In genomic region chr19:49488863-49489537, GRCh38 we compare ENCODE assay signal across 8 cellular contexts. TPM values are rescaled to one million over a fixed set of nuclear protein-coding genes. Genes with fewer than 3 reads are reported as not detected.
DNase-seq lines count a peak whose midpoint lies in the region; ATAC-seq and TF ChIP-seq lines count a peak whose summit lies in the region.

No MANE protein-coding gene starts in this region.

- POLR2A ChIA-PET in A673 (lab: Charles Lee; ENCODE audit: low non-redundant PET) (no interaction called here), IMR-90 (lab: Charles Lee; ENCODE audit: unreplicated experiment) (interaction anchor here (0.6 kb wide), 1 partner anchor 105 kb away, joined by 4 read pairs; no protein-coding TSS in a partner anchor), HEK293T (lab: Yijun Ruan, JAX) (interaction anchor here (1.0 to 1.9 kb wide), 4 partner anchors 10 to 151 kb away, joined by 3 to 15 read pairs (median 4); partner anchors contain the start of genes PIH1D1 and RRAS)

- H2BK5ac ChIP-seq in IMR-90 (ENCODE audit: low read depth, low read length, poor library complexity, severe bottlenecking): peak overlapping the region; percentile 86

- H2BK15ac ChIP-seq in IMR-90 (ENCODE audit: low read depth, low read length): no peak overlapping the region

- in situ Hi-C loops in IMR-90 (cut with MboI; ENCODE audit: low sequenced_read_pairs): no loop called here
- in situ Hi-C loops in mammary epithelial cell (cut with MboI; ENCODE audit: low sequenced_read_pairs in 2 of 2): no loop called here

- intact Hi-C loops in A673 (cut with micrococcal nuclease; ENCODE audit: unreplicated experiment) (no loop called here), IMR-90 (cut with micrococcal nuclease) (no loop called here), mammary epithelial cell (cut with micrococcal nuclease) (no loop called here), mucosa of descending colon (cut with DNase I, micrococcal nuclease) (no loop called here)

- no peak overlapping the region for H4K5ac ChIP-seq in IMR-90 (ENCODE audit: low read depth, low read length)

- no peak overlapping the region for H4K91ac ChIP-seq in IMR-90 (ENCODE audit: insufficient read depth, low read depth, low read length)

- dilution Hi-C loops in IMR-90 (cut with HindIII; ENCODE audit: low sequenced_read_pairs, unreplicated experiment): no loop called here
- dilution Hi-C loops in mammary epithelial cell (cut with HindIII; ENCODE audit: low sequenced_read_pairs): no loop called here

- CTCF ChIA-PET in A673 (lab: Charles Lee): no interaction called here
- CTCF ChIA-PET in IMR-90 (lab: Yijun Ruan, JAX): interaction anchor here (0.5 kb wide), 1 partner anchor 15 kb away, joined by 3 read pairs; the partner anchor contains the start of gene FLT3LG
- CTCF ChIA-PET in mammary epithelial cell (lab: Charles Lee; ENCODE audit: low non-redundant PET): no interaction called here
- CTCF ChIA-PET in HEK293T (lab: Yijun Ruan, JAX): no interaction called here

- peak overlapping the region; percentile 44 to 80; a peak in 2 of 4 replicates for H4K8ac ChIP-seq in IMR-90 (ENCODE audit: low read depth in 2 of 2, low read length in 2 of 2)

- H3K4me1 ChIP-seq in A673 (ENCODE audit: insufficient read depth, low read length, poor library complexity, severe bottlenecking): peaks cover 16% of the 10 kb centered on the region
- peaks cover 7% of the 10 kb centered on the region for H3K4me1 ChIP-seq in IMR-90 (ENCODE audit: control insufficient read depth, insufficient read depth, low read length)
- peaks cover 11% of the 10 kb centered on the region for H3K4me1 ChIP-seq in mammary epithelial cell (ENCODE audit: insufficient read depth, low read length)
- H3K4me1 ChIP-seq in mucosa of descending colon (ENCODE audit: low read depth): peaks cover 21% of the 10 kb centered on the region

- no TSS peak for BruUV-seq in A673 (replicated peaks; lab: Mats Ljungman, UMichigan)
- BruUV-seq in IMR-90 (replicated peaks; lab: Mats Ljungman, UMichigan): no TSS peak
- BruUV-seq in mammary epithelial cell (replicated peaks; lab: Mats Ljungman, UMichigan): no TSS peak

- H2BK20ac ChIP-seq in IMR-90 (ENCODE audit: low read depth, low read length): no peak overlapping the region

- no peak for TF ChIP-seq RAD21 in IMR-90 (IDR thresholded peaks at IDR 0.05; ENCODE audit: low read length)

- no peak overlapping the region for H2AFZ ChIP-seq in IMR-90 (replicated peaks; ENCODE audit: low read length, poor library complexity)
- H2AFZ ChIP-seq in mammary epithelial cell (ENCODE audit: low read depth, low read length): no peak overlapping the region

- H3K4ac ChIP-seq in IMR-90 (ENCODE audit: low read depth, low read length): peak overlapping the region; percentile 59

- H3K9ac ChIP-seq in IMR-90 (ENCODE audit: low read depth, low read length) (peak overlapping the region; percentile 99), mammary epithelial cell (ENCODE audit: insufficient read depth, low read length) (peak overlapping the region; percentile 100)

- no peak overlapping the region for H2BK120ac ChIP-seq in IMR-90 (ENCODE audit: low read depth, low read length)

- H3K4me3 ChIP-seq in A673 (ENCODE audit: low read depth, low read length, poor library complexity, severe bottlenecking) (peak overlapping the region; percentile 83), IMR-90 (ENCODE audit: insufficient read depth, low read depth, low read length) (peak overlapping the region; percentile 70), mammary epithelial cell (replicated peaks in 1 of 3; ENCODE audit: insufficient read depth in 1 of 3, low read depth in 2 of 3, low read length in 3 of 3) (peak overlapping the region; percentile 77 to 99 (median 99)), mucosa of descending colon (peak overlapping the region; percentile 88)

- H3K79me1 ChIP-seq in IMR-90 (ENCODE audit: low read depth in 1 of 2, low read length in 2 of 2): peaks cover 11 to 39% of the 10 kb centered on the region in 2 experiments

- H3K4me2 ChIP-seq in IMR-90 (ENCODE audit: low read depth, low read length): peak overlapping the region; percentile 91
- peak overlapping the region; percentile 82 for H3K4me2 ChIP-seq in mammary epithelial cell (ENCODE audit: insufficient read depth, low read depth, low read length)

- no peak overlapping the region for H3K18ac ChIP-seq in IMR-90 (ENCODE audit: low read depth, low read length)

- no peak for ATAC-seq in IMR-90 (ENCODE audit: low read depth)
- ATAC-seq in mucosa of descending colon: no peak
- ATAC-seq in GM18870 (IDR thresholded peaks at IDR 0.05; ENCODE audit: unreplicated experiment): no peak
- no peak for ATAC-seq in HG03432 (IDR thresholded peaks at IDR 0.05; ENCODE audit: unreplicated experiment)
- ATAC-seq in GM18517 (IDR thresholded peaks at IDR 0.05; ENCODE audit: unreplicated experiment): no peak

- H4K20me1 ChIP-seq in IMR-90 (ENCODE audit: insufficient read depth, low read length) (peaks cover 56% of the 10 kb centered on the region), mammary epithelial cell (ENCODE audit: insufficient read depth, low read length) (peaks cover 2% of the 10 kb centered on the region)

- no peak for TF ChIP-seq POLR2A in IMR-90 (IDR thresholded peaks at IDR 0.05; ENCODE audit: low read depth, low read length)

- peaks cover 5% of the 10 kb centered on the region for H3K9me1 ChIP-seq in IMR-90 (ENCODE audit: insufficient read depth, low read length)

- H3K79me2 ChIP-seq in mammary epithelial cell (ENCODE audit: insufficient read depth, low read length): peaks cover 41% of the 10 kb centered on the region

- H3K9me3 ChIP-seq in A673 (ENCODE audit: low read depth, low read length, poor library complexity, severe bottlenecking) (no peaks in the 10 kb centered on the region), IMR-90 (ENCODE audit: control insufficient read depth, insufficient read depth, low read length) (no peaks in the 10 kb centered on the region), mammary epithelial cell (replicated peaks; ENCODE audit: insufficient read depth, low read length) (no peaks in the 10 kb centered on the region), mucosa of descending colon (no peaks in the 10 kb centered on the region)

- H3K27ac ChIP-seq in A673 (ENCODE audit: low read depth, low read length, poor library complexity, severe bottlenecking) (peak overlapping the region; percentile 97), IMR-90 (ENCODE audit: insufficient read depth, low read length) (peak overlapping the region; percentile 40), mammary epithelial cell (ENCODE audit: insufficient read depth, low read depth, low read length) (peak overlapping the region; percentile 96)

- H3K36me3 ChIP-seq in A673 (ENCODE audit: insufficient read depth, low read length, poor library complexity, severe bottlenecking) (peaks cover 54% of the 10 kb centered on the region), IMR-90 (ENCODE audit: control insufficient read depth, insufficient read depth, low read length) (peaks cover 47% of the 10 kb centered on the region), mammary epithelial cell (ENCODE audit: insufficient read depth, low read length) (peaks cover 30% of the 10 kb centered on the region), mucosa of descending colon (ENCODE audit: low read depth) (peaks cover 15% of the 10 kb centered on the region)

- H3K23ac ChIP-seq in IMR-90 (ENCODE audit: low read depth, low read length): peak overlapping the region; percentile 86

- no peak overlapping the region for H2AK5ac ChIP-seq in IMR-90 (ENCODE audit: low read depth, low read length)

- no peak for TF ChIP-seq CTCF in A673 (conservative IDR thresholded peaks at IDR 0.05; ENCODE audit: low read depth, low read length)
- no peak for TF ChIP-seq CTCF in IMR-90 (conservative IDR thresholded peaks at IDR 0.05; ENCODE audit: low read depth, low read length)
- no peak for TF ChIP-seq CTCF in mammary epithelial cell (conservative IDR thresholded peaks at IDR 0.05 in 1 of 2, IDR thresholded peaks at IDR 0.05 in 1 of 2; ENCODE audit: extremely low read depth in 1 of 2, insufficient read depth in 1 of 2, low read depth in 1 of 2, low read length in 2 of 2)
- TF ChIP-seq CTCF in mucosa of descending colon (IDR thresholded peaks at IDR 0.05): no peak

- H3K14ac ChIP-seq in IMR-90 (replicated peaks; ENCODE audit: low read depth, low read length): peak overlapping the region; percentile 98

- peak overlapping the region; percentile 99 for H3K56ac ChIP-seq in IMR-90 (ENCODE audit: extremely low read depth, insufficient read depth, low read length)

- DNase-seq in A673 (ENCODE audit: low spot score): no peak
- no peak for DNase-seq in IMR-90
- DNase-seq in mammary epithelial cell: no peak
- no peak for DNase-seq in mucosa of descending colon
- no peak for DNase-seq in HEK293T (ENCODE audit: extremely low spot score)

- H2AK9ac ChIP-seq in IMR-90 (replicated peaks; ENCODE audit: low read depth, low read length, poor library complexity): no peak overlapping the region

- H3K27me3 ChIP-seq in A673 (replicated peaks; ENCODE audit: insufficient read depth, low read depth, low read length, poor library complexity): no peaks in the 10 kb centered on the region
- no peaks in the 10 kb centered on the region for H3K27me3 ChIP-seq in IMR-90 (ENCODE audit: control insufficient read depth, insufficient read depth, low read length)
- H3K27me3 ChIP-seq in mammary epithelial cell (ENCODE audit: insufficient read depth, low read length): no peaks in the 10 kb centered on the region

- 8% methylated on average over 5 of the region's 15 CpGs; no CpG with 5 or more reads in 1 of the 2 experiments for WGBS in IMR-90 (ENCODE audit: extremely low coverage in 2 of 2, insufficient read length in 1 of 2), 2 experiments
- 15% methylated on average over 12 of the region's 15 CpGs for WGBS in mammary epithelial cell (ENCODE audit: low coverage, missing lambda C conversion rate)

RNA-seq across cellular contexts. Expression of gene RPL13A, which starts 1.6 kb away (rescaled TPM):
- 2,390 and 2,393 TPM in 2 replicates for total RNA-seq in A673 (2021)
- 1,477 and 1,924 TPM in 2 replicates for total RNA-seq in IMR-90 (2012; rRNA removed)
- 2,069 and 2,840 TPM in 2 replicates for polyA plus RNA-seq in IMR-90 (2012; rRNA removed)
- 3,282 and 4,112 TPM in 2 replicates for polyA plus RNA-seq in IMR-90 (2012; cell fraction: cytosol; rRNA removed)
- 1,203 and 1,338 TPM in 2 replicates for polyA plus RNA-seq in IMR-90 (2012; cell fraction: nucleus; rRNA removed; ENCODE audit: low replicate concordance)
- total RNA-seq in mammary epithelial cell: 1,000 to 10,000 TPM; 1,880 to 1,955 TPM
- polyA plus RNA-seq in mammary epithelial cell: 2,187 TPM
- 2,358 TPM for polyA minus RNA-seq in mammary epithelial cell
- 1,000 to 10,000 TPM; 2,162 to 2,782 (median 2,296) TPM for total RNA-seq in mucosa of descending colon

RNA-seq across cellular contexts. Expression of gene RPS11, which starts 7.2 kb away (rescaled TPM):
- total RNA-seq in A673 (2021) (2,088 and 2,093 TPM in 2 replicates), IMR-90 (2012; rRNA removed) (3,436 and 3,623 TPM in 2 replicates), mammary epithelial cell (1,000 to 10,000 TPM; 1,466 to 1,899 TPM), mucosa of descending colon (1,000 to 10,000 TPM; 1,414 to 1,682 (median 1,521) TPM)
- polyA plus RNA-seq in IMR-90 (2012; rRNA removed) (5,513 and 6,961 TPM in 2 replicates), mammary epithelial cell (3,256 TPM)
- 2,872 and 3,119 TPM in 2 replicates for polyA plus RNA-seq in IMR-90 (2012; cell fraction: cytosol; rRNA removed)
- 985 and 2,521 TPM in 2 replicates for polyA plus RNA-seq in IMR-90 (2012; cell fraction: nucleus; rRNA removed; ENCODE audit: low replicate concordance)
- polyA minus RNA-seq in mammary epithelial cell: 1,430 TPM

RNA-seq across cellular contexts. Expression of gene FLT3LG, which starts 15.0 kb away (rescaled TPM):
- total RNA-seq in A673 (2021) (6.5 and 6.9 TPM in 2 replicates), IMR-90 (2012; rRNA removed) (0.56 and 0.90 TPM in 2 replicates), mammary epithelial cell (1 to 10 TPM in 1 of 2 donors, under 1 TPM in 1; 0.50 to 4.2 TPM), mucosa of descending colon (10 to 100 TPM in 1 of 3 donors, 1 to 10 TPM in 2; 3.3 to 14.8 (median 7.8) TPM)
- polyA plus RNA-seq in IMR-90 (2012; rRNA removed) (8.3 and 10.2 TPM in 2 replicates), mammary epithelial cell (1.7 TPM)
- polyA plus RNA-seq in IMR-90 (2012; cell fraction: cytosol; rRNA removed): 10.8 and 12.0 TPM in 2 replicates
- polyA plus RNA-seq in IMR-90 (2012; cell fraction: nucleus; rRNA removed; ENCODE audit: low replicate concordance): 11.4 and 22.4 TPM in 2 replicates
- not detected for polyA minus RNA-seq in mammary epithelial cell

RNA-seq across cellular contexts. Expression of gene FCGRT, which starts 23.5 kb away (rescaled TPM):
- total RNA-seq in A673 (2021) (396 and 482 TPM in 2 replicates), IMR-90 (2012; rRNA removed) (14.7 and 17.0 TPM in 2 replicates), mammary epithelial cell (10 to 100 TPM in 1 of 2 donors, 1 to 10 TPM in 1; 2.8 to 19.5 TPM), mucosa of descending colon (100 to 1,000 TPM; 308 to 537 (median 450) TPM)
- polyA plus RNA-seq in IMR-90 (2012; rRNA removed) (64.8 and 68.7 TPM in 2 replicates), mammary epithelial cell (2.5 TPM)
- 76.9 and 114 TPM in 2 replicates for polyA plus RNA-seq in IMR-90 (2012; cell fraction: cytosol; rRNA removed)
- 118 and 198 TPM in 2 replicates for polyA plus RNA-seq in IMR-90 (2012; cell fraction: nucleus; rRNA removed; ENCODE audit: low replicate concordance)
- polyA minus RNA-seq in mammary epithelial cell: not detected

RNA-seq across cellular contexts. Expression of gene ALDH16A1, which starts 36.0 kb away (rescaled TPM):
- total RNA-seq in A673 (2021): 22.6 and 23.2 TPM in 2 replicates
- 10.4 and 11.4 TPM in 2 replicates for total RNA-seq in IMR-90 (2012; rRNA removed)
- 12.1 and 12.9 TPM in 2 replicates for polyA plus RNA-seq in IMR-90 (2012; rRNA removed)
- 8.5 and 12.7 TPM in 2 replicates for polyA plus RNA-seq in IMR-90 (2012; cell fraction: cytosol; rRNA removed)
- polyA plus RNA-seq in IMR-90 (2012; cell fraction: nucleus; rRNA removed; ENCODE audit: low replicate concordance): 15.2 and 58.9 TPM in 2 replicates
- total RNA-seq in mammary epithelial cell: 10 to 100 TPM; 18.2 to 23.9 TPM
- polyA plus RNA-seq in mammary epithelial cell: 16.7 TPM
- polyA minus RNA-seq in mammary epithelial cell: 4.3 TPM
- total RNA-seq in mucosa of descending colon: 10 to 100 TPM; 31.2 to 36.4 (median 36.3) TPM

Comparison
In these comparisons a context has a peak if more than half of its experiments do, and no peak if none do; other contexts are left out.
1. H3K27ac ChIP-seq: peak in every context shown above with its lines; median percentile 97 in A673; 96 in mammary epithelial cell; 40 in IMR-90.